In the genomic region with DNA sequence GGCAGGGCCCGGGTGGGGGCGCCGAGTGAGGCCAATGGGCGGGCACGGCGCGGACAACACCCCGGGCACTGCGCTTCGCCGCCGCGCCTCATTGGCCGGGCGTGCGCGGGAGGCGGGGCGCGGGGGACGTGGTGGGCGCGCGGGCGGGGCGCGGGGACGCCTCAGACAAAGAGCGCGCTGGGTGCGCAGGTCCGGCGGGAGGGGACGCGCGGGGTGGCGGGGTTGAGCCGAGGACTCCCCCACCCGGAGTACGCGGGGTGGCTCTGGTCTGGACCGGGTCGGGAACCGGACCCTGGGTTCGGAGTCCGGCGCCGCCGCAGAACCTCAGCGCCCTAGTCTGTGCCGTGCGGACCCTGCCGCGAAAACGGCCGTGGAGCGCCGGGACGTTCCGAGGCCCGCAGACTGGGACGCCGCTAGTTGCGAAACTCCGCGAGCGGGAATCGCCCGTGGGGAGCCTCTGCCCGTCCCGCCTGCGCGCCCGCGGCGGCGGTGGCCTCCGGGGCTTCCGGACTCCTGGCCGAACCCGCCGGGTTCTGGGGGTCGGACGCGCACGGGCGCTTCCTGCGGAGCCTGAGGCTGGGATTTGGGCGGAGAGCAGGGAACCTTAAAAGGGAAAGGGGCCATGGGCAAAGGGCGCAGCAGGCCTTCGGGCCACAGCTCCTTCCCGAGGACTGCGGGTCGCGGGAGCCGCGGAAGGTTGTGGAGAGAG, we compare ENCODE assay signal across 8 cellular contexts. TPM values are rescaled to one million over a fixed set of nuclear protein-coding genes. Genes with fewer than 3 reads are reported as not detected.
DNase-seq lines count a peak whose midpoint lies in the region; ATAC-seq and TF ChIP-seq lines count a peak whose summit lies in the region.

No MANE protein-coding gene starts in this region.

- ATAC-seq in GM23338, result peak; percentile 60
- ATAC-seq in RWPE2 (ENCODE audit: low read depth), result peak; percentile 77

- peak; percentile 97 for DNase-seq in Daoy (ENCODE audit: low read depth)
- peak; percentile 97 for DNase-seq in GM23338 (ENCODE audit: low spot score)
- DNase-seq in Kasumi-1 (lab: John Stamatoyannopoulos, UW), result peak; percentile 79 to 85
- DNase-seq in RWPE2 (ENCODE audit: low spot score), result no peak
- peak; percentile 79 for DNase-seq in activated gamma-delta T cell treated with Interleukin-2 at 50 U/mL for 16 hours
- DNase-seq in foreskin fibroblast, result peak; percentile 83 to 95
- DNase-seq in neural crest cell (ENCODE audit: low read depth, low spot score), result peak; percentile 84

- no peaks in the 10 kb centered on the region for H3K9me2 ChIP-seq in GM23338 (ENCODE audit: insufficient read depth)

- peak overlapping the region; percentile 89 for H3K4me3 Mint-ChIP-seq in GM23338
- H3K4me3 Mint-ChIP-seq in neural crest cell, result peak overlapping the region; percentile 97
- H3K4me3 Mint-ChIP-seq in stimulated activated naive CD8-positive, alpha-beta T cell treated with anti-CD3 and anti-CD28 coated beads, Interleukin-15, Interleukin-2, amounts not matched to agents 100 ng/mL and 50 ng/mL, for 24 hours, result peak overlapping the region; percentile 74

- H3K27me3 ChIP-seq in GM23338 (ENCODE audit: insufficient read depth) (peaks cover 6% of the 10 kb centered on the region; the same call in 1 of the 2 replicates), RWPE2 (ENCODE audit: insufficient read depth, poor library complexity, severe bottlenecking) (no peaks in the 10 kb centered on the region)

- H3K79me2 ChIP-seq in GM23338 (replicated peaks; ENCODE audit: insufficient read depth), result peaks cover 37% of the 10 kb centered on the region

- H3K9me3 Mint-ChIP-seq in GM23338 (no peaks in the 10 kb centered on the region), neural crest cell (no peaks in the 10 kb centered on the region)
- H3K9me3 Mint-ChIP-seq in stimulated activated naive CD8-positive, alpha-beta T cell treated with anti-CD3 and anti-CD28 coated beads, Interleukin-15, Interleukin-2, amounts not matched to agents 100 ng/mL and 50 ng/mL, for 24 hours, result no peaks in the 10 kb centered on the region

- H3K36me3 Mint-ChIP-seq in GM23338 (ENCODE audit: low read depth) (peaks cover 12% of the 10 kb centered on the region), neural crest cell (ENCODE audit: low read depth) (peaks cover 2% of the 10 kb centered on the region)
- no peaks in the 10 kb centered on the region for H3K36me3 Mint-ChIP-seq in stimulated activated naive CD8-positive, alpha-beta T cell treated with anti-CD3 and anti-CD28 coated beads, Interleukin-15, Interleukin-2, amounts not matched to agents 100 ng/mL and 50 ng/mL, for 24 hours (ENCODE audit: low read depth)

- H3K27ac Mint-ChIP-seq in GM23338 (no peak overlapping the region), neural crest cell (ENCODE audit: unreplicated experiment) (peak overlapping the region; percentile 96)
- no peak overlapping the region for H3K27ac Mint-ChIP-seq in stimulated activated naive CD8-positive, alpha-beta T cell treated with anti-CD3 and anti-CD28 coated beads, Interleukin-15, Interleukin-2, amounts not matched to agents 100 ng/mL and 50 ng/mL, for 24 hours

- peaks cover 15% of the 10 kb centered on the region for H3K27me3 Mint-ChIP-seq in GM23338 (ENCODE audit: insufficient read depth, low read depth, poor library complexity)
- peaks cover under 1% of the 10 kb centered on the region for H3K27me3 Mint-ChIP-seq in neural crest cell (ENCODE audit: low read depth)
- H3K27me3 Mint-ChIP-seq in stimulated activated naive CD8-positive, alpha-beta T cell treated with anti-CD3 and anti-CD28 coated beads, Interleukin-15, Interleukin-2, amounts not matched to agents 100 ng/mL and 50 ng/mL, for 24 hours, result peaks cover 5% of the 10 kb centered on the region

- peak overlapping the region; percentile 72; the same call in 1 of the 2 replicates for H2AFZ ChIP-seq in GM23338

- TF ChIP-seq CTCF in GM23338 (conservative IDR thresholded peaks at IDR 0.05; ENCODE audit: low read depth in 2 of 2) (no peak), RWPE2 (IDR thresholded peaks at IDR 0.05; ENCODE audit: poor library complexity, severe bottlenecking) (peak; percentile 11), foreskin fibroblast (IDR thresholded peaks at IDR 0.05; ENCODE audit: low read depth, low read length) (no peak), neural crest cell (conservative IDR thresholded peaks at IDR 0.05) (no peak)

- peak overlapping the region; percentile 77 for H3K4me3 ChIP-seq in GM23338
- H3K4me3 ChIP-seq in RWPE2 (ENCODE audit: severe bottlenecking), result peak overlapping the region; percentile 61
- H3K4me3 ChIP-seq in foreskin fibroblast (ENCODE audit: low read depth in 1 of 2, low read length in 2 of 2), result peak overlapping the region; percentile 68 to 74

- H3K4me1 ChIP-seq in GM23338 (ENCODE audit: insufficient read depth) (peaks cover 8% of the 10 kb centered on the region), RWPE2 (ENCODE audit: insufficient read depth, poor library complexity, severe bottlenecking) (peaks cover 4% of the 10 kb centered on the region)

- H3K4me1 Mint-ChIP-seq in GM23338 (peaks cover 50% of the 10 kb centered on the region), neural crest cell (peaks cover 52% of the 10 kb centered on the region)
- peaks cover 8% of the 10 kb centered on the region for H3K4me1 Mint-ChIP-seq in stimulated activated naive CD8-positive, alpha-beta T cell treated with anti-CD3 and anti-CD28 coated beads, Interleukin-15, Interleukin-2, amounts not matched to agents 100 ng/mL and 50 ng/mL, for 24 hours (ENCODE audit: low read depth)

- peak overlapping the region; percentile 86 for H3K4me2 ChIP-seq in GM23338

- no peak overlapping the region for H3K27ac ChIP-seq in GM23338 (ENCODE audit: low read depth)
- H3K27ac ChIP-seq in RWPE2 (ENCODE audit: poor library complexity, severe bottlenecking), result peak overlapping the region; percentile 55

- peaks cover 28% of the 10 kb centered on the region for H4K20me1 ChIP-seq in GM23338 (replicated peaks; ENCODE audit: insufficient read depth)

- no peaks in the 10 kb centered on the region for H3K36me3 ChIP-seq in GM23338 (ENCODE audit: insufficient read depth)
- H3K36me3 ChIP-seq in RWPE2 (ENCODE audit: low read depth), result no peaks in the 10 kb centered on the region

- no peaks in the 10 kb centered on the region for H3K9me3 ChIP-seq in RWPE2 (ENCODE audit: severe bottlenecking)

- peaks cover 16% of the 10 kb centered on the region for H3F3A ChIP-seq in GM23338 (replicated peaks; ENCODE audit: low read depth)

TF ChIP-seq in GM23338, 12 proteins besides CTCF, POLR2A, EP300 and RAD21:
- TF ChIP-seq CREB1 (CRISPR knock-in tag; IDR thresholded peaks at IDR 0.05; ENCODE audit: low read depth) (peak; percentile 36; the same call in 1 of the 2 replicates), STAT1 (IDR thresholded peaks at IDR 0.05; ENCODE audit: unreplicated experiment) (no peak), POLR2AphosphoS5 (IDR thresholded peaks at IDR 0.05; ENCODE audit: low read depth) (peak; percentile 64)

RNA-seq across cellular contexts. Expression of a gene that starts 0.4 kb away (rescaled TPM):
- 30.7 and 34.7 TPM in 2 replicates for total RNA-seq in Daoy (2014; rRNA removed; shearing (Covaris generic))
- 206 TPM in 2 replicates for total RNA-seq in GM23338 (2014; rRNA removed; shearing (Covaris generic))
- polyA plus RNA-seq in GM23338 (2016; fragmentation: Nextera tagmentation; extraction: Ambion mirVana), result 65.6 and 67.3 TPM in 2 replicates
- 123 and 128 TPM in 2 replicates for total RNA-seq in neural crest cell

RNA-seq across cellular contexts. Expression of a gene that starts 16.5 kb away (rescaled TPM):
- total RNA-seq in Daoy (2014; rRNA removed; shearing (Covaris generic)), result not detected in 2 replicates
- total RNA-seq in GM23338 (2014; rRNA removed; shearing (Covaris generic)), result not detected in 2 replicates
- polyA plus RNA-seq in GM23338 (2016; fragmentation: Nextera tagmentation; extraction: Ambion mirVana), result not detected in 2 replicates
- total RNA-seq in neural crest cell, result not detected in 2 replicates
